ENCODE assay signal across 5 cellular contexts in genomic region chr19:27909861-27910260, GRCh38.
"Had no signal": no experiment of that assay in that cellular context is flagged by ENCODE, and none has a peak within 500 bp of the region (broad histone marks: within the 10 kb centered on the region; RNA-seq: fewer than 3 reads in every experiment).

No MANE protein-coding gene starts in this region.

- H3K4me2 ChIP-seq: GM23338 had no signal

- H2AFZ ChIP-seq: GM23338 had no signal

- H3K27ac ChIP-seq: HL-60 had no signal

- H3K4me3 ChIP-seq: GM23338 had no signal

- DNase-seq: HCEC 1CT, KBM-7 had no signal

- ATAC-seq: GM23338, HepG2 had no signal
